In the genomic region with DNA sequence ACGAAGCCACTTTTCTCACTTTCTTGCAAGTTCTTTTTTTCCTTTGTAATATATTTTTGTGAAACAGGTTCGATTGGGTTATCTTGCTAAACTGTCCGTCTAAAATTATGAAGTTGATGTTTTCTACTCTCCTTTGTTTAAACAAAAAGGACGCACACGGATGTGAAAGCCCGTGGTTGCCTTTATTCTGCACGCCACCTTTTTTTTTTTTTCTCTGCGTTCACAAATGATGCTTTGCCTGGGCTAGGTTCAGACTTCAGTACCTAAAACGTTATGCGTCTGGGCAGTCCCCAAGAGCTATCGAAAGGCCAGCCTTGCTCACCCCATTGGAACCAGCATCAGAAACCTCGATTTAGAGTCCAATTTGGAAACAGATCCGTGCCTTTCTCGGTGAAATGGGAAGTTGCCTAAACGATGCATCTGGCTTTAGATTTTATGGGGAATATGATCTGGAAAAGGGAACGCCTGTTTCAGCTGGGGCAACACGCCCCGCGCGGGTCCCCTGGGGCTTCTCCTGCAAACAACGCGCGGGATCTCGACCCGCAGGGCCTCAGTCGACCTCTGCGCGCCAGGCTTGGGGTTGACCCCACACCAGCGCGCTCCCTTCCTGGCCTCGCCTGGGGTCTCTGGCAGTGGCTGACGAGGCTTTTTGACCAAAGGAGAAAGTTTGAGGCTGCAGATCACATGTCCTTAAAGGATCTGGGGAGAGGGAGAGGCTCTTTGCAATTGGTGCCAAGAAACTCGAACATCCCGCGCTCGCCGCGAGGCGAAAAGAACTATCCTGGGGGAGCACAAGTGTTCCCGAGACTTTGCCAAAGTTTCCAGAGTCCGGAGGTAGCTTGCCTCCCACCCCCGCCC, we compare ENCODE assay signal across 8 cellular contexts.
DNase-seq lines count a peak whose midpoint lies in the region; ATAC-seq and TF ChIP-seq lines count a peak whose summit lies in the region.

No MANE protein-coding gene starts in this region.

- H3K4me1 Mint-ChIP-seq in T-helper 2 cell treated with Interferon-gamma antibody and Interleukin-4, amounts not matched to agents 5 μg/mL and 100 μg/mL, for 36 hours (ENCODE audit: low read depth), result peaks cover 43% of the 10 kb centered on the region

- no peaks in the 10 kb centered on the region for H3K36me3 ChIP-seq in gastrocnemius medialis

- peaks cover 70% of the 10 kb centered on the region for H3K27me3 Mint-ChIP-seq in T-helper 2 cell treated with Interferon-gamma antibody and Interleukin-4, amounts not matched to agents 5 μg/mL and 100 μg/mL, for 36 hours (ENCODE audit: low read depth)

- H3K4me3 ChIP-seq in fibroblast of villous mesenchyme (ENCODE audit: low read depth, low read length) (peak overlapping the region; percentile 46), gastrocnemius medialis (peak overlapping the region; percentile 57 to 72 (median 65))

- intact Hi-C loops in gastrocnemius medialis (cut with DNase I; ENCODE audit: low total_unique reads), result loop anchor here (5.0 kb wide), 3 partner anchors 93 to 1673 kb away; a partner anchor contains a TSS

- H3K4me3 Mint-ChIP-seq in T-helper 2 cell treated with Interferon-gamma antibody and Interleukin-4, amounts not matched to agents 5 μg/mL and 100 μg/mL, for 36 hours, result peak overlapping the region; percentile 77

- in situ Hi-C loops in gastrocnemius medialis (cut with MboI; ENCODE audit: low sequenced_read_pairs in 4 of 4), result loop anchor here in 2 of 4 donors (5.0 to 10.0 kb wide), 2 partner anchors 42 to 134 kb away; a partner anchor contains a TSS

- peaks cover 6% of the 10 kb centered on the region for H3K9me3 Mint-ChIP-seq in T-helper 2 cell treated with Interferon-gamma antibody and Interleukin-4, amounts not matched to agents 5 μg/mL and 100 μg/mL, for 36 hours

- no peak for TF ChIP-seq CTCF in fibroblast of villous mesenchyme (IDR thresholded peaks at IDR 0.05; ENCODE audit: insufficient read depth, low read depth, low read length)
- TF ChIP-seq CTCF in gastrocnemius medialis (IDR thresholded peaks at IDR 0.05 in 4 of 5, conservative IDR thresholded peaks at IDR 0.05 in 1 of 5), result no peak

- H3K36me3 Mint-ChIP-seq in T-helper 2 cell treated with Interferon-gamma antibody and Interleukin-4, amounts not matched to agents 5 μg/mL and 100 μg/mL, for 36 hours (ENCODE audit: low read depth), result peaks cover 8% of the 10 kb centered on the region

- ATAC-seq in GM18867 (IDR thresholded peaks at IDR 0.05; ENCODE audit: unreplicated experiment) (peak; percentile 24), gastrocnemius medialis (no peak)

- no peaks in the 10 kb centered on the region for H3K27me3 ChIP-seq in gastrocnemius medialis

- H3K4me1 ChIP-seq in gastrocnemius medialis, result peaks cover 11 to 20% of the 10 kb centered on the region in 2 donors

- no peak for DNase-seq in T-helper 2 cell treated with Interferon-gamma antibody and Interleukin-4, amounts not matched to agents 5 μg/mL and 100 μg/mL, for 36 hours (ENCODE audit: low spot score)
- DNase-seq in fibroblast of villous mesenchyme (ENCODE audit: low read depth) (no peak), gastrocnemius medialis (peak; percentile 35 to 54), ecto neural progenitor cell (ENCODE audit: low spot score) (no peak), amygdala (lab: John Stamatoyannopoulos, UW) (no peak), RPMI8226 (no peak)
- no peak for DNase-seq in activated CD8-positive, alpha-beta memory T cell treated with anti-CD3 and anti-CD28 coated beads, Interleukin-2, amount 50 U/mL, for 48 hours

- H3K27ac Mint-ChIP-seq in T-helper 2 cell treated with Interferon-gamma antibody and Interleukin-4, amounts not matched to agents 5 μg/mL and 100 μg/mL, for 36 hours, result peak overlapping the region; percentile 80

- H3K9me3 ChIP-seq in gastrocnemius medialis, result no peaks in the 10 kb centered on the region

- no peak for TF ChIP-seq POLR2A in gastrocnemius medialis (IDR thresholded peaks at IDR 0.05)

- peak overlapping the region; percentile 70 to 78 (median 78) for H3K27ac ChIP-seq in gastrocnemius medialis

Comparison
In these comparisons a context has a peak if more than half of its experiments do, and no peak if none do; other contexts are left out.
1. DNase-seq: peak in gastrocnemius medialis (2 of 2); none in T-helper 2 cell treated with Interferon-gamma antibody and Interleukin-4, amounts not matched to agents 5 μg/mL and 100 μg/mL, for 36 hours (single experiment), fibroblast of villous mesenchyme (single experiment), ecto neural progenitor cell (single experiment), amygdala (0 of 56), activated CD8-positive, alpha-beta memory T cell treated with anti-CD3 and anti-CD28 coated beads, Interleukin-2, amount 50 U/mL, for 48 hours (single experiment) and RPMI8226 (single experiment).